ENCODE assay signal across 8 cellular contexts in the genomic region with DNA sequence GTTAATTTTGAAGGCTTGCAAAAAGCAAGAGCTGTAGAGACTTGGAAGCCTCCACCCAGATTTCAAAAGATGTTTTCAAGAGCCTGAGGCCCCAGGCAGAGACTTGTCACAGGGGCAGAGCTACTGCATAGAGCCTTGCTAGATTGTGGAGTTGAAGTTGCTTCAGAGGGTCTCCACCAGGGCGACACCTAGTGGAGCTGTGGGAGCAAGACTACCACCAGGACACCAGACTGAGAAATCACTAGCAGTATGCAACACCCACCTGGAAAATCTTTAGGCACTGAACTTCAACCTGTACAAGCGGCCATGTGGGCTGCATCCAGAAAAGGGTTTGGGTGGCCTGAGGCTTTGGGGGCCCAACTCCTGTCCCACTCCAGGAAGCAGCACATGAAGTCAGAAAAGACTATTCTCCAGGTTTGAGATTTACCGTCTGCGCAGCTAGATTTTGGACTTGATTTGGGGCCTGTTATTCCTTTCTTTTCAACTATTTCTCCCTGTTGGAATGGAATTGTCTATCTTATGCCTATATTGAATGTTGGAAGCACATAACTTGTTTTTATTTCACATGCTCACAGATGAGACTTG.
DNase-seq lines count a peak whose midpoint lies in the region; FAIRE-seq and TF ChIP-seq lines count a peak whose summit lies in the region.

No MANE protein-coding gene starts in this region.

- H3K4me3 ChIP-seq in HFF-Myc (replicated peaks; ENCODE audit: low read depth, low read length): no peak overlapping the region

- peaks cover 7% of the 10 kb centered on the region for H3K9me3 Mint-ChIP-seq in nephron

- DNase-seq in NCI-H1417 (lab: John Stamatoyannopoulos, UW) (peak; percentile 39 to 68 (median 59)), NCI-H1417 treated with DMSO at 0.1 percent for 48 hours (lab: John Stamatoyannopoulos, UW) (no peak), HFF-Myc (ENCODE audit: extremely low read depth, low read depth) (peak; percentile 16), MV-4-11 (lab: John Stamatoyannopoulos, UW) (peak; percentile 34), erythroblast (lab: John Stamatoyannopoulos, UW) (peak; percentile 33 to 67), RCC 7860 (ENCODE audit: low spot score) (no peak)
- peak; percentile 36 for DNase-seq in activated CD4-positive, CD25-positive, alpha-beta regulatory T cell treated with anti-CD3 and anti-CD28 coated beads, Interleukin-2, amount 50 U/mL, for 72 hours

- no peaks in the 10 kb centered on the region for H3K27me3 Mint-ChIP-seq in nephron (ENCODE audit: low read depth)

- no peak for FAIRE-seq in RCC 7860 (lab: Jason Lieb, UNC)

- TF ChIP-seq CTCF in HFF-Myc (IDR thresholded peaks at IDR 0.05; ENCODE audit: low read depth, low read length, missing control alignments): peak; percentile 79
- peak; percentile 61 to 62 (median 61) for TF ChIP-seq CTCF in nephron (IDR thresholded peaks at IDR 0.05; ENCODE audit: unreplicated experiment in 3 of 3)

- H3K4me1 Mint-ChIP-seq in nephron: peaks cover 11% of the 10 kb centered on the region

- TF ChIP-seq POLR2A in erythroblast (IDR thresholded peaks at IDR 0.05; ENCODE audit: low read length): no peak

- H3K4me3 Mint-ChIP-seq in nephron: peak overlapping the region in 1 of 3 experiments; percentile 0

- peak overlapping the region; percentile 71 to 90 (median 86) for H3K27ac Mint-ChIP-seq in nephron

- H3K36me3 Mint-ChIP-seq in nephron (ENCODE audit: low read depth): no peaks in the 10 kb centered on the region

Comparison
In these comparisons a context has a peak if more than half of its experiments do, and no peak if none do; other contexts are left out.
1. DNase-seq: peak in NCI-H1417 (3 of 3), HFF-Myc (single experiment), MV-4-11 (single experiment), activated CD4-positive, CD25-positive, alpha-beta regulatory T cell treated with anti-CD3 and anti-CD28 coated beads, Interleukin-2, amount 50 U/mL, for 72 hours (single experiment) and erythroblast (2 of 2); none in NCI-H1417 treated with DMSO at 0.1 percent for 48 hours (single experiment) and RCC 7860 (single experiment).